ENCODE assay signal across 2 cellular contexts in the genomic region with DNA sequence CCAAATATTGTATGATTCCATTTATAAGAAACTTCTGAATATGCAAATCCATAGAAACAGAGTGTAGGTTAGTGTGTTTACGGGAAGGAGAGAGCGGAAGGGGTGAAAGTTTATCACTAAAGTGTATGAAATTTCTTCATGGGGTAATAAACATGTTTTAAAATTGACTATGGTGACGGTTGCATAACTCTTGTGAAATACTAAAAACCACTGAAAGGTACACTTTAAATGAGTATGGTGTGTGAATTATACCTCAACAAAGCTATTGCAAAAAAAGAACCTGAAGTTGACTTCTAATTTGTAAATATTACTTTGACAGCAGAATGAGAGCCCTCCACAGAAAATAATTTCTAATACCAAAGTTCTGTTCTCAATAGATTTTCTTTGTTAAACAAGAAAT.
TF ChIP-seq lines count a peak whose summit lies in the region.

No MANE protein-coding gene starts in this region.

TF ChIP-seq in liver, 16 proteins besides CTCF, POLR2A, EP300 and RAD21:
- TF ChIP-seq TAF1 (conservative IDR thresholded peaks at IDR 0.05) = no peak
- TF ChIP-seq, protein P1, sequence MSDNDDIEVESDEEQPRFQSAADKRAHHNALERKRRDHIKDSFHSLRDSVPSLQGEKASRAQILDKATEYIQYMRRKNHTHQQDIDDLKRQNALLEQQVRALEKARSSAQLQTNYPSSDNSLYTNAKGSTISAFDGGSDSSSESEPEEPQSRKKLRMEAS (IDR thresholded peaks at IDR 0.05) = peak; percentile 42
- peak; percentile 16 to 23 for TF ChIP-seq HNF4A (conservative IDR thresholded peaks at IDR 0.05)
- peak in 1 of 2 donors; percentile 55 for TF ChIP-seq RXRA (IDR thresholded peaks at IDR 0.05)
- TF ChIP-seq, protein P2, sequence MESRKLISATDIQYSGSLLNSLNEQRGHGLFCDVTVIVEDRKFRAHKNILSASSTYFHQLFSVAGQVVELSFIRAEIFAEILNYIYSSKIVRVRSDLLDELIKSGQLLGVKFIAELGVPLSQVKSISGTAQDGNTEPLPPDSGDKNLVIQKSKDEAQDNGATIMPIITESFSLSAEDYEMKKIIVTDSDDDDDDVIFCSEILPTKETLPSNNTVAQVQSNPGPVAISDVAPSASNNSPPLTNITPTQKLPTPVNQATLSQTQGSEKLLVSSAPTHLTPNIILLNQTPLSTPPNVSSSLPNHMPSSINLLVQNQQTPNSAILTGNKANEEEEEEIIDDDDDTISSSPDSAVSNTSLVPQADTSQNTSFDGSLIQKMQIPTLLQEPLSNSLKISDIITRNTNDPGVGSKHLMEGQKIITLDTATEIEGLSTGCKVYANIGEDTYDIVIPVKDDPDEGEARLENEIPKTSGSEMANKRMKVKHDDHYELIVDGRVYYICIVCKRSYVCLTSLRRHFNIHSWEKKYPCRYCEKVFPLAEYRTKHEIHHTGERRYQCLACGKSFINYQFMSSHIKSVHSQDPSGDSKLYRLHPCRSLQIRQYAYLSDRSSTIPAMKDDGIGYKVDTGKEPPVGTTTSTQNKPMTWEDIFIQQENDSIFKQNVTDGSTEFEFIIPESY (IDR thresholded peaks at IDR 0.05) = peak; percentile 46
TF ChIP-seq in liver: peak in this region for 4.

TF ChIP-seq in HepG2, 621 proteins besides CTCF, POLR2A, EP300 and RAD21:
- no peak for TF ChIP-seq ZFP36 (IDR thresholded peaks at IDR 0.05; ENCODE audit: borderline replicate concordance, low read depth, low read length, partially characterized antibody)
- no peak for TF ChIP-seq FOXP1 (IDR thresholded peaks at IDR 0.05)
- no peak for TF ChIP-seq FOXP1 (CRISPR knock-in tag; IDR thresholded peaks at IDR 0.05)
- TF ChIP-seq ARHGAP35 (CRISPR knock-in tag; IDR thresholded peaks at IDR 0.05; ENCODE audit: borderline replicate concordance) = no peak
- TF ChIP-seq, protein P3, sequence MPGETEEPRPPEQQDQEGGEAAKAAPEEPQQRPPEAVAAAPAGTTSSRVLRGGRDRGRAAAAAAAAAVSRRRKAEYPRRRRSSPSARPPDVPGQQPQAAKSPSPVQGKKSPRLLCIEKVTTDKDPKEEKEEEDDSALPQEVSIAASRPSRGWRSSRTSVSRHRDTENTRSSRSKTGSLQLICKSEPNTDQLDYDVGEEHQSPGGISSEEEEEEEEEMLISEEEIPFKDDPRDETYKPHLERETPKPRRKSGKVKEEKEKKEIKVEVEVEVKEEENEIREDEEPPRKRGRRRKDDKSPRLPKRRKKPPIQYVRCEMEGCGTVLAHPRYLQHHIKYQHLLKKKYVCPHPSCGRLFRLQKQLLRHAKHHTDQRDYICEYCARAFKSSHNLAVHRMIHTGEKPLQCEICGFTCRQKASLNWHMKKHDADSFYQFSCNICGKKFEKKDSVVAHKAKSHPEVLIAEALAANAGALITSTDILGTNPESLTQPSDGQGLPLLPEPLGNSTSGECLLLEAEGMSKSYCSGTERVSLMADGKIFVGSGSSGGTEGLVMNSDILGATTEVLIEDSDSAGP (CRISPR knock-in tag; IDR thresholded peaks at IDR 0.05; ENCODE audit: borderline replicate concordance) = no peak
- TF ChIP-seq RBM39 (IDR thresholded peaks at IDR 0.05; ENCODE audit: low read depth, low read length, poor library complexity, severe bottlenecking) = no peak
- no peak for TF ChIP-seq DMAP1 (CRISPR knock-in tag; IDR thresholded peaks at IDR 0.05)
- no peak for TF ChIP-seq UBTF (CRISPR knock-in tag; IDR thresholded peaks at IDR 0.05)
- no peak for TF ChIP-seq DRAP1 (CRISPR knock-in tag; IDR thresholded peaks at IDR 0.05)
- no peak for TF ChIP-seq MATR3 (CRISPR knock-in tag; IDR thresholded peaks at IDR 0.05)
- TF ChIP-seq NR2F2 (IDR thresholded peaks at IDR 0.05; ENCODE audit: borderline replicate concordance, low read depth) = no peak
- no peak for TF ChIP-seq FOSL2 (CRISPR knock-in tag; IDR thresholded peaks at IDR 0.05)
- no peak for TF ChIP-seq ZBTB21 (CRISPR knock-in tag; IDR thresholded peaks at IDR 0.05)
- TF ChIP-seq SOX6 (IDR thresholded peaks at IDR 0.05) = no peak
- no peak for TF ChIP-seq SOX6 (CRISPR knock-in tag; IDR thresholded peaks at IDR 0.05)
- TF ChIP-seq, protein P4, sequence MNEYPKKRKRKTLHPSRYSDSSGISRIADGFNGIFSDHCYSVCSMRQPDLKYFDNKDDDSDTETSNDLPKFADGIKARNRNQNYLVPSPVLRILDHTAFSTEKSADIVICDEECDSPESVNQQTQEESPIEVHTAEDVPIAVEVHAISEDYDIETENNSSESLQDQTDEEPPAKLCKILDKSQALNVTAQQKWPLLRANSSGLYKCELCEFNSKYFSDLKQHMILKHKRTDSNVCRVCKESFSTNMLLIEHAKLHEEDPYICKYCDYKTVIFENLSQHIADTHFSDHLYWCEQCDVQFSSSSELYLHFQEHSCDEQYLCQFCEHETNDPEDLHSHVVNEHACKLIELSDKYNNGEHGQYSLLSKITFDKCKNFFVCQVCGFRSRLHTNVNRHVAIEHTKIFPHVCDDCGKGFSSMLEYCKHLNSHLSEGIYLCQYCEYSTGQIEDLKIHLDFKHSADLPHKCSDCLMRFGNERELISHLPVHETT (CRISPR knock-in tag; conservative IDR thresholded peaks at IDR 0.05) = no peak
- no peak for TF ChIP-seq NR2C2 (CRISPR knock-in tag; IDR thresholded peaks at IDR 0.05; ENCODE audit: borderline replicate concordance)
- TF ChIP-seq KMT2A (CRISPR knock-in tag; IDR thresholded peaks at IDR 0.05) = no peak
